Comparison of ENCODE assay signal across 22 cellular contexts in genomic region chr3:177385186-177385585, GRCh38.
"Had no signal": no experiment of that assay in that cellular context is flagged by ENCODE, and none has a peak within 500 bp of the region (broad histone marks: within the 10 kb centered on the region; RNA-seq: fewer than 3 reads in every experiment).

No MANE protein-coding gene starts in this region.

- H3K4me3 Mint-ChIP-seq: central memory CD8-positive, alpha-beta T cell; dendritic cell treated with granulocyte-macrophage colony-stimulating factor and Interleukin-4, amounts not matched to agents 40 ng/mL and 50 ng/mL, for 4 days; endodermal cell; immature natural killer cell; mesothelial cell of epicardium; naive B cell; nephron progenitor cell had no signal

- H3K9me3 Mint-ChIP-seq: central memory CD8-positive, alpha-beta T cell; dendritic cell treated with granulocyte-macrophage colony-stimulating factor and Interleukin-4, amounts not matched to agents 40 ng/mL and 50 ng/mL, for 4 days had no signal

- H3K4me3 ChIP-seq: colonic mucosa, esophagus muscularis mucosa, lung, mucosa of descending colon, right lobe of liver, stomach, thyroid gland had no signal

- H3K36me3 Mint-ChIP-seq: naive B cell had no signal

- H3K27ac ChIP-seq: colonic mucosa, esophagus muscularis mucosa, right lobe of liver, stomach, thyroid gland had no signal

- H3K27me3 Mint-ChIP-seq: central memory CD8-positive, alpha-beta T cell; dendritic cell treated with granulocyte-macrophage colony-stimulating factor and Interleukin-4, amounts not matched to agents 40 ng/mL and 50 ng/mL, for 4 days; naive B cell had no signal

- H3K36me3 ChIP-seq: colonic mucosa, esophagus muscularis mucosa, right lobe of liver, stomach, thyroid gland had no signal

- H3K4me1 Mint-ChIP-seq: central memory CD8-positive, alpha-beta T cell; immature natural killer cell had no signal

- DNase-seq: colonic mucosa; effector CD8-positive, alpha-beta T cell; endodermal cell; hypothalamus; immature natural killer cell; islet precursor cell; mucosa of descending colon; naive B cell; nephron progenitor cell; nucleus accumbens; right lobe of liver; small intestine; stimulated activated CD4-positive, alpha-beta T cell treated with anti-CD3 and anti-CD28 coated beads, Interleukin-15, amount 100 ng/mL, for 24 hours; stimulated activated CD4-positive, alpha-beta T cell treated with anti-CD3 and anti-CD28 coated beads, Interleukin-2, amount 100 ng/mL, for 48 hours; stimulated activated naive CD4-positive, alpha-beta T cell; stomach; thyroid gland had no signal

- H3K9me3 ChIP-seq: colonic mucosa, mucosa of descending colon, right lobe of liver, thyroid gland had no signal

- H3K27ac Mint-ChIP-seq: dendritic cell treated with granulocyte-macrophage colony-stimulating factor and Interleukin-4, amounts not matched to agents 40 ng/mL and 50 ng/mL, for 4 days; endodermal cell; mesothelial cell of epicardium had no signal

- H3K4me1 ChIP-seq: colonic mucosa, esophagus muscularis mucosa, right lobe of liver, stomach had no signal

- ATAC-seq: mucosa of descending colon, right lobe of liver had no signal

- H3K27me3 ChIP-seq: colonic mucosa, esophagus muscularis mucosa, right lobe of liver, stomach, thyroid gland had no signal
